Comparison of ENCODE assay signal across 1 cellular context in genomic region chr13:42275098-42275471, GRCh38.
A peak's percentile ranks its signal among the peaks of the same experiment; 100 is the strongest.
TF ChIP-seq lines count a peak whose summit lies in the region.

No MANE protein-coding gene starts in this region.

TF ChIP-seq in GM12878, 131 proteins besides CTCF, POLR2A, EP300 and RAD21 (continued from another document and continues in another):
- TF ChIP-seq E4F1 (IDR thresholded peaks at IDR 0.05; ENCODE audit: borderline replicate concordance, partially characterized antibody) (no peak), KAT2A (conservative IDR thresholded peaks at IDR 0.05; ENCODE audit: control insufficient read depth, low read depth, low read length) (no peak), HDAC6 (IDR thresholded peaks at IDR 0.05; ENCODE audit: unreplicated experiment) (no peak), RELA (IDR thresholded peaks at IDR 0.05; ENCODE audit: borderline replicate concordance, partially characterized antibody) (no peak), SUPT20H (IDR thresholded peaks at IDR 0.05; ENCODE audit: borderline replicate concordance, control insufficient read depth, low read depth, low read length) (no peak), EGR1 (IDR thresholded peaks at IDR 0.05; ENCODE audit: borderline replicate concordance in 1 of 2, low read depth in 2 of 2, low read length in 2 of 2) (no peak), PBX3 (IDR thresholded peaks at IDR 0.05; ENCODE audit: insufficient replicate concordance, low read depth, low read length) (no peak), NR2C2 (IDR thresholded peaks at IDR 0.05; ENCODE audit: borderline replicate concordance, control insufficient read depth, insufficient read length, low read depth) (no peak), RCOR1 (conservative IDR thresholded peaks at IDR 0.05; ENCODE audit: low read depth, low read length) (peak; percentile 46; the same call in 1 of the 2 replicates), RUNX3 (IDR thresholded peaks at IDR 0.05; ENCODE audit: low read length) (peak; percentile 70), TARDBP (IDR thresholded peaks at IDR 0.05; ENCODE audit: borderline replicate concordance) (no peak), NR2C1 (IDR thresholded peaks at IDR 0.05) (no peak), USF2 (IDR thresholded peaks at IDR 0.05; ENCODE audit: borderline replicate concordance, low read depth, low read length) (no peak; the same call in 1 of the 2 replicates), CHD1 (IDR thresholded peaks at IDR 0.05; ENCODE audit: low read depth, low read length) (no peak), ZBTB33 (IDR thresholded peaks at IDR 0.05) (no peak), MTA3 (IDR thresholded peaks at IDR 0.05; ENCODE audit: borderline replicate concordance, low read length) (no peak), JUNB (IDR thresholded peaks at IDR 0.05) (no peak), FOS (IDR thresholded peaks at IDR 0.05; ENCODE audit: borderline replicate concordance, extremely low read depth, insufficient read length) (no peak), CBX5 (IDR thresholded peaks at IDR 0.05; ENCODE audit: low read depth) (0 out of 2 replicates have a peak, but pooled peaks have one; percentile 56), SREBF2 (IDR thresholded peaks at IDR 0.05; ENCODE audit: low read length) (no peak), ETV6 (conservative IDR thresholded peaks at IDR 0.05 in 1 of 2, IDR thresholded peaks at IDR 0.05 in 1 of 2; ENCODE audit: borderline replicate concordance in 1 of 2, low read depth in 1 of 2) (no peak), MXI1 (IDR thresholded peaks at IDR 0.05; ENCODE audit: low read depth, low read length) (peak; percentile 95), ZNF217 (IDR thresholded peaks at IDR 0.05) (no peak), MTA2 (IDR thresholded peaks at IDR 0.05; ENCODE audit: low read depth) (peak; percentile 59), ZNF622 (IDR thresholded peaks at IDR 0.05) (no peak), ZBTB4 (CRISPR knock-in tag; IDR thresholded peaks at IDR 0.05) (no peak), SMAD5 (IDR thresholded peaks at IDR 0.05; ENCODE audit: low read depth) (peak; percentile 55; the same call in 1 of the 2 replicates), NR2F1 (conservative IDR thresholded peaks at IDR 0.05) (no peak), BCL11A (IDR thresholded peaks at IDR 0.05; ENCODE audit: low read depth, low read length) (0 out of 2 replicates have a peak, but pooled peaks have one; percentile 17), RFX5 (IDR thresholded peaks at IDR 0.05; ENCODE audit: low read depth, low read length) (no peak), IKZF2 (IDR thresholded peaks at IDR 0.05) (peak; percentile 91), ZBED1 (IDR thresholded peaks at IDR 0.05; ENCODE audit: borderline replicate concordance) (no peak), POLR2AphosphoS5 (IDR thresholded peaks at IDR 0.05; ENCODE audit: low read length) (peak; percentile 94), RBBP5 (conservative IDR thresholded peaks at IDR 0.05) (no peak), POU2F2 (IDR thresholded peaks at IDR 0.05; ENCODE audit: borderline replicate concordance, low read depth, low read length) (peak; percentile 96), BRCA1 (IDR thresholded peaks at IDR 0.05; ENCODE audit: low read depth, low read length) (no peak), EZH2 (IDR thresholded peaks at IDR 0.05; ENCODE audit: borderline replicate concordance, control insufficient read depth, low read depth, low read length) (no peak), NFYA (IDR thresholded peaks at IDR 0.05; ENCODE audit: borderline replicate concordance, low read depth, low read length) (no peak), SRF (IDR thresholded peaks at IDR 0.05; ENCODE audit: low read depth in 2 of 2, low read length in 2 of 2) (no peak), MEF2A (IDR thresholded peaks at IDR 0.05; ENCODE audit: insufficient read depth, low read depth, low read length) (no peak), CREM (IDR thresholded peaks at IDR 0.05; ENCODE audit: low read depth) (0 out of 2 replicates have a peak, but pooled peaks have one; percentile 16), CHD2 (IDR thresholded peaks at IDR 0.05; ENCODE audit: borderline replicate concordance, low read depth, low read length) (peak; percentile 22; the same call in 1 of the 2 replicates), TAF1 (IDR thresholded peaks at IDR 0.05; ENCODE audit: borderline replicate concordance, low read depth, low read length) (no peak), PML (IDR thresholded peaks at IDR 0.05; ENCODE audit: low read length) (peak; percentile 62; the same call in 1 of the 2 replicates), CREB1 (IDR thresholded peaks at IDR 0.05; ENCODE audit: low read depth) (0 out of 2 replicates have a peak, but pooled peaks have one; percentile 23), DPF2 (IDR thresholded peaks at IDR 0.05) (0 out of 2 replicates have a peak, but pooled peaks have one; percentile 40), ATF7 (IDR thresholded peaks at IDR 0.05; ENCODE audit: low read depth) (peak; percentile 48; the same call in 1 of the 2 replicates), ZNF274 (IDR thresholded peaks at IDR 0.05; ENCODE audit: insufficient read depth, insufficient read length) (no peak)
- TF ChIP-seq, protein P1, sequence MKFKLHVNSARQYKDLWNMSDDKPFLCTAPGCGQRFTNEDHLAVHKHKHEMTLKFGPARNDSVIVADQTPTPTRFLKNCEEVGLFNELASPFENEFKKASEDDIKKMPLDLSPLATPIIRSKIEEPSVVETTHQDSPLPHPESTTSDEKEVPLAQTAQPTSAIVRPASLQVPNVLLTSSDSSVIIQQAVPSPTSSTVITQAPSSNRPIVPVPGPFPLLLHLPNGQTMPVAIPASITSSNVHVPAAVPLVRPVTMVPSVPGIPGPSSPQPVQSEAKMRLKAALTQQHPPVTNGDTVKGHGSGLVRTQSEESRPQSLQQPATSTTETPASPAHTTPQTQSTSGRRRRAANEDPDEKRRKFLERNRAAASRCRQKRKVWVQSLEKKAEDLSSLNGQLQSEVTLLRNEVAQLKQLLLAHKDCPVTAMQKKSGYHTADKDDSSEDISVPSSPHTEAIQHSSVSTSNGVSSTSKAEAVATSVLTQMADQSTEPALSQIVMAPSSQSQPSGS (IDR thresholded peaks at IDR 0.05; ENCODE audit: low read length): peak; percentile 28; the same call in 1 of the 2 replicates
- TF ChIP-seq, protein P2, sequence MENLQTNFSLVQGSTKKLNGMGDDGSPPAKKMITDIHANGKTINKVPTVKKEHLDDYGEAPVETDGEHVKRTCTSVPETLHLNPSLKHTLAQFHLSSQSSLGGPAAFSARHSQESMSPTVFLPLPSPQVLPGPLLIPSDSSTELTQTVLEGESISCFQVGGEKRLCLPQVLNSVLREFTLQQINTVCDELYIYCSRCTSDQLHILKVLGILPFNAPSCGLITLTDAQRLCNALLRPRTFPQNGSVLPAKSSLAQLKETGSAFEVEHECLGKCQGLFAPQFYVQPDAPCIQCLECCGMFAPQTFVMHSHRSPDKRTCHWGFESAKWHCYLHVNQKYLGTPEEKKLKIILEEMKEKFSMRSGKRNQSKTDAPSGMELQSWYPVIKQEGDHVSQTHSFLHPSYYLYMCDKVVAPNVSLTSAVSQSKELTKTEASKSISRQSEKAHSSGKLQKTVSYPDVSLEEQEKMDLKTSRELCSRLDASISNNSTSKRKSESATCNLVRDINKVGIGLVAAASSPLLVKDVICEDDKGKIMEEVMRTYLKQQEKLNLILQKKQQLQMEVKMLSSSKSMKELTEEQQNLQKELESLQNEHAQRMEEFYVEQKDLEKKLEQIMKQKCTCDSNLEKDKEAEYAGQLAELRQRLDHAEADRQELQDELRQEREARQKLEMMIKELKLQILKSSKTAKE (IDR thresholded peaks at IDR 0.05; ENCODE audit: low read depth, poor library complexity, severe bottlenecking): no peak
- TF ChIP-seq, protein P3, sequence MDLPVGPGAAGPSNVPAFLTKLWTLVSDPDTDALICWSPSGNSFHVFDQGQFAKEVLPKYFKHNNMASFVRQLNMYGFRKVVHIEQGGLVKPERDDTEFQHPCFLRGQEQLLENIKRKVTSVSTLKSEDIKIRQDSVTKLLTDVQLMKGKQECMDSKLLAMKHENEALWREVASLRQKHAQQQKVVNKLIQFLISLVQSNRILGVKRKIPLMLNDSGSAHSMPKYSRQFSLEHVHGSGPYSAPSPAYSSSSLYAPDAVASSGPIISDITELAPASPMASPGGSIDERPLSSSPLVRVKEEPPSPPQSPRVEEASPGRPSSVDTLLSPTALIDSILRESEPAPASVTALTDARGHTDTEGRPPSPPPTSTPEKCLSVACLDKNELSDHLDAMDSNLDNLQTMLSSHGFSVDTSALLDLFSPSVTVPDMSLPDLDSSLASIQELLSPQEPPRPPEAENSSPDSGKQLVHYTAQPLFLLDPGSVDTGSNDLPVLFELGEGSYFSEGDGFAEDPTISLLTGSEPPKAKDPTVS (IDR thresholded peaks at IDR 0.05; ENCODE audit: low read depth, low read length): no peak
- TF ChIP-seq, protein P4, sequence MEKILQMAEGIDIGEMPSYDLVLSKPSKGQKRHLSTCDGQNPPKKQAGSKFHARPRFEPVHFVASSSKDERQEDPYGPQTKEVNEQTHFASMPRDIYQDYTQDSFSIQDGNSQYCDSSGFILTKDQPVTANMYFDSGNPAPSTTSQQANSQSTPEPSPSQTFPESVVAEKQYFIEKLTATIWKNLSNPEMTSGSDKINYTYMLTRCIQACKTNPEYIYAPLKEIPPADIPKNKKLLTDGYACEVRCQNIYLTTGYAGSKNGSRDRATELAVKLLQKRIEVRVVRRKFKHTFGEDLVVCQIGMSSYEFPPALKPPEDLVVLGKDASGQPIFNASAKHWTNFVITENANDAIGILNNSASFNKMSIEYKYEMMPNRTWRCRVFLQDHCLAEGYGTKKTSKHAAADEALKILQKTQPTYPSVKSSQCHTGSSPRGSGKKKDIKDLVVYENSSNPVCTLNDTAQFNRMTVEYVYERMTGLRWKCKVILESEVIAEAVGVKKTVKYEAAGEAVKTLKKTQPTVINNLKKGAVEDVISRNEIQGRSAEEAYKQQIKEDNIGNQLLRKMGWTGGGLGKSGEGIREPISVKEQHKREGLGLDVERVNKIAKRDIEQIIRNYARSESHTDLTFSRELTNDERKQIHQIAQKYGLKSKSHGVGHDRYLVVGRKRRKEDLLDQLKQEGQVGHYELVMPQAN (conservative IDR thresholded peaks at IDR 0.05): peak; percentile 34; the same call in 1 of the 2 replicates
